In the genomic region with DNA sequence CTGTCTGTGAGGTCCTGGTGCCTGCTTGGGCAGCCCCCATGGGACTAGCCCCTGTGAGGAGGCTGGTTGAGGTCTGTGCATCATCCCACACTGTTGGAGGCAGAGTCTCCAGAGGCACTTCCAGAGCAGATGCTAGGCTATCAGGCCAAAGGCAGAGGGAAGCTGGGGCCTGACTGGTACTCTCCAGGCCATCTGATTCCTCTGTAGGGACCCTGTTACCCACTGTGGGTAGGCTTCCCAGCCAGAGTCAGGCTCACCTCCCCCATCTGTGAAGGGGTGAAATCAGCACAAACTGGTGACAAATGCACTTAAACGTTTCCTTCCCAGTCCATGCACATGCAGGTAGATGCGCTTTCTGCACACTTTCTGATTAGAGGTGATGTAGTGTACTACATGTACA, we compare ENCODE assay signal across 24 cellular contexts.
"Had no signal": no experiment of that assay in that cellular context is flagged by ENCODE, and none has a peak within 500 bp of the region (broad histone marks: within the 10 kb centered on the region; RNA-seq: fewer than 3 reads in every experiment).

No MANE protein-coding gene starts in this region.

- H3K27me3 ChIP-seq: pancreas, testis, vagina had no signal

- H3K27ac ChIP-seq: left ventricle myocardium inferior, pancreas, prostate gland, skin epidermis, stomach, testis, tibial artery, vagina had no signal

- H3K4me3 ChIP-seq: left ventricle myocardium inferior, mucosa of descending colon, pancreas, prostate gland, skin epidermis, stomach, testis, tibial artery, vagina had no signal

- H3K9me3 ChIP-seq: left ventricle myocardium inferior, mucosa of descending colon, pancreas, prostate gland, stomach, testis, tibial artery, vagina had no signal

- ATAC-seq: mucosa of descending colon; naive thymus-derived CD4-positive, alpha-beta T cell; pancreas; right cardiac atrium; sciatic nerve; stimulated activated naive B cell treated with anti-CD40 and anti-IgM and Interleukin-4, amounts not matched to agents 10 μg/mL and 1 μg/mL and 100 μg/mL, for 72 hours; stimulated activated naive CD8-positive, alpha-beta T cell treated with anti-CD3 and anti-CD28 coated beads, Interleukin-15, Interleukin-2, amounts not matched to agents 100 U/mL and 50 U/mL, for 24 hours had no signal

- H3K4me1 ChIP-seq: left ventricle myocardium inferior, pancreas, prostate gland, stomach, testis, tibial artery, vagina had no signal

- DNase-seq: islet precursor cell; left ventricle myocardium inferior; midbrain; mucosa of descending colon; naive thymus-derived CD4-positive, alpha-beta T cell; nucleus accumbens; pancreas; posterior cingulate gyrus; retina; right cardiac atrium; stimulated activated CD4-positive, alpha-beta T cell treated with anti-CD3 and anti-CD28 coated beads, Interleukin-12 subunit alpha, Interleukin-12 subunit beta, amount 100 ng/mL, for 4 hours; stimulated activated CD4-positive, alpha-beta T cell treated with anti-CD3 and anti-CD28 coated beads, Interleukin-15, amount 100 ng/mL, for 24 hours; stimulated activated CD4-positive, alpha-beta T cell treated with anti-CD3 and anti-CD28 coated beads, Interleukin-2, amount 100 ng/mL, for 24 hours; stimulated activated CD4-positive, alpha-beta T cell treated with anti-CD3 and anti-CD28 coated beads, Interleukin-4, amount 100 ng/mL, for 1 hour; stimulated activated naive B cell treated with anti-CD40 and anti-IgM and Interleukin-4, amounts not matched to agents 10 μg/mL and 1 μg/mL and 100 μg/mL, for 72 hours; stimulated activated naive CD8-positive, alpha-beta T cell treated with anti-CD3 and anti-CD28 coated beads, Interleukin-15, Interleukin-2, amounts not matched to agents 100 U/mL and 50 U/mL, for 24 hours; stomach; testis; tibial artery; trophoblast cell had no signal

- H3K36me3 ChIP-seq: left ventricle myocardium inferior, pancreas, prostate gland, stomach, tibial artery, vagina had no signal
